ENCODE assay signal across 1 cellular context in the genomic region with DNA sequence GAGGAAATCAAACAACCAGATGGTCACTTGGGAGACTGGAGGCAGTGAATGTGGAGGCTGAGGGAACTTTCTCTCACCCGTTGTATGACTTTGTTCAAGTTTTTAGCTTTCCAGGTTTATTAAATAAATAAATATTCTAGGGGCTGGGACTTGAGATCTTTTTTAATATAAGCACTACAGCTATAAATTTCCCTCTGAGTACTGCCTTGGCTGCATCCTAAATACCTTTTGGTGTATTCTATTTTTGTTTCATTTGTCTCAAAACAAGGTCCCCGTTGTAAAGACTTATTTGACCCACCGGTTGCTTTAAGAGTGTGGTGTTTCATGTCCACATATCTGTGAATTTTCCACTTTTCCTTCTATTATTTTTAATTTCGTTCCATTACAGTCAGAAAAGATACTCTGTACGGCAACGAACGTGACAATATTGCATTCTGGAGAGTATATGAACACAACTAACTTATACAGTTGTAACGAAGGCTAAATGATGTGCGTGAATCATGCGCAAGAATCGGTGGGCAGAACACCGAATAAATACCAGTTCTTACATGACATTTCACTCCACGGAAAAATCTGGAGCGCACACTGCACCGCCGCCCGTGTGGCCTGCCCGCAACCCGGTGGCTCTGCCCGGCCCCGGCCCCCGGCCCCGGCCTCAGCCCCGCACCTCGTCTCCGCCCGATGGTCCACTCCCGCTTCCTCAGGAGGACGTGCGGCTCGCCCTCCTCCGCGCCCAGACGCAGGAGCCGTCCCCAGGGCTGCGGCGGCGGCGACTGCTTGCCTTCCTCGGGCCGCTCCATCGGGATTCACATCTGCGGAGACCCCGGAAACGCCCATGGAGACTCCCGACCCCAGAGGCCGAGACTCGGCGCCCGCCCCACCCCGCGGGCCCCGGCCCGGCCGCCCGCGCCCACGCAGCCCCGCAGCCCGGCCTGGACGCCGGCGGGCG.
TF ChIP-seq lines count a peak whose summit lies in the region.

No MANE protein-coding gene starts in this region.

TF ChIP-seq in endothelial cell of umbilical vein, 7 proteins besides CTCF, POLR2A, EP300 and RAD21 (continued from another document):
- TF ChIP-seq MAX (IDR thresholded peaks at IDR 0.05; ENCODE audit: insufficient read depth, insufficient read length) (no peak), POLR2AphosphoS5 (IDR thresholded peaks at IDR 0.05; ENCODE audit: insufficient read depth, low read depth, low read length) (no peak), MYC (IDR thresholded peaks at IDR 0.05; ENCODE audit: low read depth, low read length) (no peak), FOS (IDR thresholded peaks at IDR 0.05; ENCODE audit: borderline replicate concordance, insufficient read depth, low read length) (no peak), EZH2 (IDR thresholded peaks at IDR 0.05; ENCODE audit: borderline replicate concordance, low read depth, low read length, severe bottlenecking) (no peak)
